11 cellular contexts compared by ENCODE assay signal in genomic region chr21:39006653-39007417, GRCh38.
DNase-seq lines count a peak whose midpoint lies in the region; ATAC-seq and TF ChIP-seq lines count a peak whose summit lies in the region.
"Had no signal": no experiment of that assay in that cellular context is flagged by ENCODE, and none has a peak within 500 bp of the region (broad histone marks: within the 10 kb centered on the region; RNA-seq: fewer than 3 reads in every experiment).

No MANE protein-coding gene starts in this region.

- H3K9me3 ChIP-seq in lung (ENCODE audit: control insufficient read depth in 2 of 2, insufficient read depth in 1 of 2, low read length in 1 of 2) = no peaks in the 10 kb centered on the region
- H3K9me3 ChIP-seq in thymus (ENCODE audit: control insufficient read depth) = no peaks in the 10 kb centered on the region

- H3K4me1 ChIP-seq in lung (ENCODE audit: control insufficient read depth in 2 of 2, insufficient read depth in 2 of 2, low read length in 2 of 2) (peaks cover 0 to 50% of the 10 kb centered on the region in 2 donors), thymus (ENCODE audit: control insufficient read depth, insufficient read depth, low read length) (peaks cover 20% of the 10 kb centered on the region)

- peak; percentile 42 for ATAC-seq in lung (ENCODE audit: insufficient read depth, low FRiP score)
- ATAC-seq in GM21367 (IDR thresholded peaks at IDR 0.05; ENCODE audit: unreplicated experiment) = no peak

- WGBS in lung, 2 donors = 12 to 17% methylated on average over 8 of the region's 8 CpGs
- 49% methylated on average over 8 of the region's 8 CpGs for WGBS in thymus

- H3K27me3 ChIP-seq in lung (ENCODE audit: control insufficient read depth, insufficient read depth) = no peaks in the 10 kb centered on the region
- H3K27me3 ChIP-seq in thymus (ENCODE audit: control insufficient read depth, insufficient read depth) = no peaks in the 10 kb centered on the region

- H3K36me3 ChIP-seq in lung (ENCODE audit: control insufficient read depth in 2 of 2, insufficient read depth in 2 of 2, low read length in 2 of 2) = no peaks in the 10 kb centered on the region
- H3K36me3 ChIP-seq in thymus (ENCODE audit: control insufficient read depth, insufficient read depth) = no peaks in the 10 kb centered on the region

- H3K27ac ChIP-seq in lung (ENCODE audit: low read depth in 1 of 2, low read length in 1 of 2) (peak overlapping the region; percentile 70 to 95), thymus (ENCODE audit: low read depth) (peak overlapping the region; percentile 64)

- TF ChIP-seq CTCF in lung (IDR thresholded peaks at IDR 0.05; ENCODE audit: control extremely low read depth, extremely low read depth) = no peak

- DNase-seq in NOMO-1 treated with DMSO at 0.1 percent for 48 hours (lab: John Stamatoyannopoulos, UW; ENCODE audit: unreplicated experiment) (peak; percentile 68), dermis microvascular lymphatic vessel endothelial cell (ENCODE audit: low read depth in 2 of 2) (peak; percentile 69 to 86), lung (ENCODE audit: low spot score) (peak; percentile 66), NCI-H2081 (lab: John Stamatoyannopoulos, UW) (no peak)
- DNase-seq in activated naive CD4-positive, alpha-beta T cell treated with Interleukin-2 at 50 U/mL for 16 hours = no peak
- DNase-seq in stimulated activated CD4-positive, alpha-beta T cell treated with anti-CD3 and anti-CD28 coated beads, Interleukin-4, amount 100 ng/mL, for 4 hours = no peak
- DNase-seq: activated T-cell treated with anti-CD3 and anti-CD28 coated beads, Interleukin-2, amount 50 U/mL, for 1 hour; foreskin melanocyte had no signal

- H3K4me3 ChIP-seq in lung (no peak overlapping the region), thymus (ENCODE audit: low read length) (no peak overlapping the region)
- H3K4me3 ChIP-seq: smooth muscle cell had no signal

Comparison
In these comparisons a context has a peak if more than half of its experiments do, and no peak if none do; other contexts are left out.
1. DNase-seq: peak in NOMO-1 treated with DMSO at 0.1 percent for 48 hours (single experiment), dermis microvascular lymphatic vessel endothelial cell (2 of 2) and lung (single experiment); none in activated naive CD4-positive, alpha-beta T cell treated with Interleukin-2 at 50 U/mL for 16 hours (single experiment), NCI-H2081 (0 of 2) and stimulated activated CD4-positive, alpha-beta T cell treated with anti-CD3 and anti-CD28 coated beads, Interleukin-4, amount 100 ng/mL, for 4 hours (0 of 2).